1 cellular context compared by ENCODE assay signal in genomic region chr15:57890351-57890750, GRCh38.
TF ChIP-seq lines count a peak whose summit lies in the region.

No MANE protein-coding gene starts in this region.

TF ChIP-seq in IMR-90, 13 proteins besides CTCF, POLR2A, EP300 and RAD21 (continued from another document):
- TF ChIP-seq USF2 (IDR thresholded peaks at IDR 0.05; ENCODE audit: low read depth, low read length) (no peak), SMC3 (IDR thresholded peaks at IDR 0.05; ENCODE audit: low read depth, low read length) (no peak)
